19 cellular contexts compared by ENCODE assay signal in genomic region chr13:82165396-82166174, GRCh38.
"Had no signal": no experiment of that assay in that cellular context is flagged by ENCODE, and none has a peak within 500 bp of the region (broad histone marks: within the 10 kb centered on the region; RNA-seq: fewer than 3 reads in every experiment).

No MANE protein-coding gene starts in this region.

- H3K27me3 Mint-ChIP-seq: activated CD4-positive, alpha-beta T cell treated with anti-CD3 and anti-CD28 coated beads for 36 hours; activated CD8-positive, alpha-beta T cell treated with anti-CD3 and anti-CD28 coated beads for 36 hours; naive thymus-derived CD8-positive, alpha-beta T cell had no signal

- H3K27ac ChIP-seq: body of pancreas, colonic mucosa, neutrophil, tibial nerve, vagina, WERI-Rb-1 had no signal

- H3K4me1 Mint-ChIP-seq: activated CD4-positive, alpha-beta T cell treated with anti-CD3 and anti-CD28 coated beads for 36 hours; naive thymus-derived CD8-positive, alpha-beta T cell had no signal

- H3K4me3 ChIP-seq: body of pancreas, colonic mucosa, tibial nerve, vagina had no signal

- FAIRE-seq: small intestine had no signal

- DNase-seq: activated CD4-positive, alpha-beta T cell treated with anti-CD3 and anti-CD28 coated beads for 36 hours; activated CD8-positive, alpha-beta T cell treated with anti-CD3 and anti-CD28 coated beads for 36 hours; activated T-cell treated with anti-CD3 and anti-CD28 coated beads, Interleukin-2, amount 50 U/mL, for 72 hours; body of pancreas; caudate nucleus; colonic mucosa; hippocampal formation; mesenchymal stem cell; retina; small intestine; stimulated activated CD4-positive, alpha-beta T cell treated with anti-CD3 and anti-CD28 coated beads, Interleukin-4, amount 100 ng/mL, for 24 hours; stimulated activated naive CD4-positive, alpha-beta T cell treated with Interleukin-2 at 50 U/mL for 16 hours; substantia nigra; WERI-Rb-1 had no signal

- H3K4me1 ChIP-seq: body of pancreas, colonic mucosa, tibial nerve, vagina had no signal

- H3K27me3 ChIP-seq: body of pancreas, colonic mucosa, neutrophil, tibial nerve, vagina had no signal

- H3K36me3 ChIP-seq: colonic mucosa, neutrophil, tibial nerve, vagina, WERI-Rb-1 had no signal

- H3K27ac Mint-ChIP-seq: activated CD4-positive, alpha-beta T cell treated with anti-CD3 and anti-CD28 coated beads for 36 hours; activated CD8-positive, alpha-beta T cell treated with anti-CD3 and anti-CD28 coated beads for 36 hours; activated naive CD4-positive, alpha-beta T cell treated with anti-CD3 and anti-CD28 coated beads, Interleukin-2, amount 50 U/mL, for 72 hours; activated T-cell treated with anti-CD3 and anti-CD28 coated beads, Interleukin-2, amount 50 U/mL, for 72 hours had no signal

- H3K4me3 Mint-ChIP-seq: activated CD4-positive, alpha-beta T cell treated with anti-CD3 and anti-CD28 coated beads for 36 hours; activated CD8-positive, alpha-beta T cell treated with anti-CD3 and anti-CD28 coated beads for 36 hours; activated T-cell treated with anti-CD3 and anti-CD28 coated beads, Interleukin-2, amount 50 U/mL, for 72 hours; naive thymus-derived CD8-positive, alpha-beta T cell had no signal

- H3K9me3 ChIP-seq: body of pancreas, colonic mucosa, neutrophil, vagina had no signal
